Comparison of ENCODE assay signal across 8 cellular contexts in the genomic region with DNA sequence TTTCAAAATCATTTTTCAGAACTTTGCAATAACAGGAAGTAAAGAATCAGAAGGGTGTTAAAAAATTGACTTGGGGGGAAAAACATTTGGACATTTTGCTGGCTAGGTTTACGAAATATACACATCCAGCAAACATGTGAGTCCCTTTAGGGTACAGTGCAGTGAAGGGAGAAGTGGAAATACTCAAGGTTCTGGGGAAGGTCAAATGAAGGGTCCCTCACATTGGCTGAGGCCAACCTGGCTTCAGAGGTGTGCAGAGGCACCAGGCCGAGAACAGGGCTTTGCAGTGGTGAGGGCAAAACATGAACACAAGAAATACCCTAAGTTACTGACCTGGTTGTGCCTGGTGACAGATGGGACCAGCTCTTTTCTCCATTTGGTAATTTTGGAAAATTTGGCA. TPM values are rescaled to one million over a fixed set of nuclear protein-coding genes. Genes with fewer than 3 reads are reported as not detected.
DNase-seq lines count a peak whose midpoint lies in the region; ATAC-seq and TF ChIP-seq lines count a peak whose summit lies in the region.

No MANE protein-coding gene starts in this region.

- no peak overlapping the region for H3K4me3 ChIP-seq in MG63

- H3K4me1 Mint-ChIP-seq in CD14-positive monocyte (peaks cover 35% of the 10 kb centered on the region), IgD-negative memory B cell (peaks cover 19 to 25% (median 22%) of the 10 kb centered on the region in 3 donors), natural killer cell (peaks cover 40 to 46% of the 10 kb centered on the region in 2 donors)

- intact Hi-C loops in CD14-positive monocyte (cut with micrococcal nuclease): no loop called here
- intact Hi-C loops in natural killer cell (cut with micrococcal nuclease): loop anchor here (1.0 kb wide), 2 partner anchors 11 to 16 kb away; no protein-coding TSS in a partner anchor

- H3K27ac Mint-ChIP-seq in CD14-positive monocyte: peak overlapping the region in 4 of 7 donors; percentile 10 to 67 (median 26)
- H3K27ac Mint-ChIP-seq in IgD-negative memory B cell: peak overlapping the region; percentile 97 to 98 (median 97)
- peak overlapping the region; percentile 96 to 98 for H3K27ac Mint-ChIP-seq in activated naive CD4-positive, alpha-beta T cell treated with anti-CD3 and anti-CD28 coated beads, Interleukin-2, amount 50 U/mL, for 72 hours
- H3K27ac Mint-ChIP-seq in natural killer cell: peak overlapping the region; percentile 89 to 95

- H3K27me3 ChIP-seq in MG63: no peaks in the 10 kb centered on the region

- TF ChIP-seq CTCF in CD14-positive monocyte (IDR thresholded peaks at IDR 0.05) (no peak), natural killer cell (IDR thresholded peaks at IDR 0.05) (no peak)

- H3K27me3 Mint-ChIP-seq in CD14-positive monocyte (ENCODE audit: low read depth in 3 of 3) (peaks cover 0 to 3% (median 2%) of the 10 kb centered on the region in 3 donors), IgD-negative memory B cell (no peaks in the 10 kb centered on the region), natural killer cell (ENCODE audit: low read depth in 2 of 2) (no peaks in the 10 kb centered on the region)

- H3K9me3 Mint-ChIP-seq in CD14-positive monocyte: no peaks in the 10 kb centered on the region
- H3K9me3 Mint-ChIP-seq in IgD-negative memory B cell: no peaks in the 10 kb centered on the region
- no peaks in the 10 kb centered on the region for H3K9me3 Mint-ChIP-seq in activated naive CD4-positive, alpha-beta T cell treated with anti-CD3 and anti-CD28 coated beads, Interleukin-2, amount 50 U/mL, for 72 hours
- H3K9me3 Mint-ChIP-seq in natural killer cell: no peaks in the 10 kb centered on the region

- no peak for DNase-seq in CD14-positive monocyte (ENCODE audit: low spot score)
- no peak for DNase-seq in activated naive CD4-positive, alpha-beta T cell treated with anti-CD3 and anti-CD28 coated beads, Interleukin-2, amount 50 U/mL, for 72 hours (ENCODE audit: low spot score in 2 of 2)
- DNase-seq in natural killer cell: no peak
- no peak for DNase-seq in Ammon's horn (ENCODE audit: low spot score)
- DNase-seq in MG63: no peak

- no peaks in the 10 kb centered on the region for H3K9me3 ChIP-seq in MG63

- H3K36me3 Mint-ChIP-seq in CD14-positive monocyte: peaks cover 20 to 30% of the 10 kb centered on the region in 2 donors
- H3K36me3 Mint-ChIP-seq in IgD-negative memory B cell: peaks cover 3% of the 10 kb centered on the region
- peaks cover 21 to 26% of the 10 kb centered on the region in 2 donors for H3K36me3 Mint-ChIP-seq in activated naive CD4-positive, alpha-beta T cell treated with anti-CD3 and anti-CD28 coated beads, Interleukin-2, amount 50 U/mL, for 72 hours
- H3K36me3 Mint-ChIP-seq in natural killer cell: no peaks in the 10 kb centered on the region

- H3K4me3 Mint-ChIP-seq in CD14-positive monocyte (no peak overlapping the region), IgD-negative memory B cell (peak overlapping the region; percentile 49 to 95 (median 94)), natural killer cell (peak overlapping the region; percentile 89)

- H3K36me3 ChIP-seq in MG63: peaks cover 50% of the 10 kb centered on the region

- ATAC-seq in activated naive CD4-positive, alpha-beta T cell treated with anti-CD3 and anti-CD28 coated beads, Interleukin-2, amount 50 U/mL, for 72 hours: no peak
- ATAC-seq in natural killer cell (no peak), GM18520 (IDR thresholded peaks at IDR 0.05; ENCODE audit: unreplicated experiment) (no peak), HG03039 (IDR thresholded peaks at IDR 0.05; ENCODE audit: unreplicated experiment) (no peak)

RNA-seq across cellular contexts. Expression of gene UPF3A, which starts 1.6 kb away (rescaled TPM):
- polyA plus RNA-seq in CD14-positive monocyte (1 to 10 TPM; 6.1 to 7.0 TPM), IgD-negative memory B cell (35.5 TPM)
- 10 to 100 TPM; 42.2 to 76.8 TPM for total RNA-seq in activated naive CD4-positive, alpha-beta T cell treated with anti-CD3 and anti-CD28 coated beads, Interleukin-2, amount 50 U/mL, for 72 hours
- 10 to 100 TPM; 37.8 to 66.5 (median 44.7) TPM for total RNA-seq in natural killer cell
- total RNA-seq in MG63 (2014; rRNA removed; shearing (Covaris generic); ENCODE audit: low replicate concordance): 15.4 and 18.1 TPM in 2 replicates

RNA-seq across cellular contexts. Expression of gene CHAMP1, which starts 34.5 kb away (rescaled TPM):
- polyA plus RNA-seq in CD14-positive monocyte: 10 to 100 TPM in 1 of 2 donors, 1 to 10 TPM in 1; 8.9 to 12.9 TPM
- 14.6 TPM for polyA plus RNA-seq in IgD-negative memory B cell
- 10 to 100 TPM; 29.2 to 40.5 TPM for total RNA-seq in activated naive CD4-positive, alpha-beta T cell treated with anti-CD3 and anti-CD28 coated beads, Interleukin-2, amount 50 U/mL, for 72 hours
- 10 to 100 TPM in 1 of 3 donors, 1 to 10 TPM in 2; 6.1 to 11.3 (median 7.9) TPM for total RNA-seq in natural killer cell
- total RNA-seq in MG63 (2014; rRNA removed; shearing (Covaris generic); ENCODE audit: low replicate concordance): 5.0 and 20.2 TPM in 2 replicates

RNA-seq across cellular contexts. Expression of gene CDC16, which starts 45.1 kb away (rescaled TPM):
- polyA plus RNA-seq in CD14-positive monocyte: 10 to 100 TPM; 15.6 to 21.1 TPM
- polyA plus RNA-seq in IgD-negative memory B cell: 22.6 TPM
- 100 to 1,000 TPM in 1 of 2 donors, 10 to 100 TPM in 1; 85.1 to 108 TPM for total RNA-seq in activated naive CD4-positive, alpha-beta T cell treated with anti-CD3 and anti-CD28 coated beads, Interleukin-2, amount 50 U/mL, for 72 hours
- total RNA-seq in natural killer cell: 10 to 100 TPM; 61.4 to 75.9 (median 70.7) TPM
- total RNA-seq in MG63 (2014; rRNA removed; shearing (Covaris generic); ENCODE audit: low replicate concordance): 71.6 and 76.6 TPM in 2 replicates

Comparison
In these comparisons a context has a peak if more than half of its experiments do, and no peak if none do; other contexts are left out.
1. H3K27ac Mint-ChIP-seq: peak in every context shown above with its lines; median percentile 97 in IgD-negative memory B cell; 97 in activated naive CD4-positive, alpha-beta T cell treated with anti-CD3 and anti-CD28 coated beads, Interleukin-2, amount 50 U/mL, for 72 hours; 92 in natural killer cell; 26 in CD14-positive monocyte.
2. H3K4me3 Mint-ChIP-seq: peak in IgD-negative memory B cell (4 of 4) and natural killer cell (single experiment); none in CD14-positive monocyte (0 of 2).